ENCODE assay signal across 18 cellular contexts in the genomic region with DNA sequence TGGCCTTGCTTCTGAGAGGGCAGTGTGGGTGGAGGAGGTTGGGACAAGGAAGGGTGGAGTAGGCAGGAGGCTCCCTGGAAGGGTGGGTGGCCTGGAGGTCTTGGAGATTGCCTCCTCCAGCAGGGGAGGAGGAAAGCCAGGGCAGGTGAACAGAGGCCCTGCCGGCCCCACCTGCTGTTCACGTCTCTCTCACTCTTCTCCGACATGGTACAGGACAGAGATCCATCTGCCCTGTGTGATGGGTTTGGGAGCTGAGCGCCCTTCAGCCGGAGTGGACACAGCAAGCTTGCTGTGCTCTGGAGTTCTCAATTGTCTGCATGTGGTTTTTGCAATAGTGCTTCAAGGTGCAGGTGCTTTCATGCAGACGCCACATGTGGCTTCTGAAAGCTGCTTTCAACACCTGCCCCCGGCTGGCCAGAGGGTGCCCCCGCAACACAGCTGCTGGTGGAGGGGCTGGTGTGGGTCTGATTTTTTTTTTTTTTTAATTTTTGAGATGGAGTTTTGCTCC.
DNase-seq lines count a peak whose midpoint lies in the region; ATAC-seq and TF ChIP-seq lines count a peak whose summit lies in the region.
"Had no signal": no experiment of that assay in that cellular context is flagged by ENCODE, and none has a peak within 500 bp of the region (broad histone marks: within the 10 kb centered on the region; RNA-seq: fewer than 3 reads in every experiment).

No MANE protein-coding gene starts in this region.

- H3K9me3 ChIP-seq in OCI-LY7 (ENCODE audit: low read length): no peaks in the 10 kb centered on the region
- H3K9me3 ChIP-seq in left lung: no peaks in the 10 kb centered on the region
- H3K9me3 ChIP-seq: ascending aorta, pancreas, thoracic aorta had no signal

- no peaks in the 10 kb centered on the region for H3K9me2 ChIP-seq in OCI-LY7 (ENCODE audit: insufficient read depth, low read length)

- TF ChIP-seq CTCF in natural killer cell (IDR thresholded peaks at IDR 0.05) (no peak), OCI-LY7 (conservative IDR thresholded peaks at IDR 0.05; ENCODE audit: low read length) (no peak), left lung (IDR thresholded peaks at IDR 0.05) (no peak), GM10266 (IDR thresholded peaks at IDR 0.05; ENCODE audit: control insufficient read depth, insufficient read depth, low read depth, missing control alignments) (no peak)

- POLR2A ChIA-PET in OCI-LY7 (lab: Charles Lee): interaction anchor here (0.6 to 0.8 kb wide), 2 partner anchors 75 to 224 kb away, joined by 3 to 5 read pairs; no protein-coding TSS in a partner anchor

- intact Hi-C loops in natural killer cell (cut with micrococcal nuclease): no loop called here
- intact Hi-C loops in OCI-LY7 (cut with micrococcal nuclease; ENCODE audit: unreplicated experiment): loop anchor here (1.0 kb wide), 1 partner anchor 33 kb away; no protein-coding TSS in a partner anchor
- intact Hi-C loops in left lung (cut with DNase I): no loop called here

- no peak for ATAC-seq in natural killer cell
- ATAC-seq in natural killer cell treated with Interleukin-12 subunit alpha and Interleukin-12 subunit beta and Interleukin-15 and Interleukin-18, amount 100 ng/mL, for 72 hours: no peak
- no peak for ATAC-seq in left lung
- ATAC-seq in HG02852 (IDR thresholded peaks at IDR 0.05; ENCODE audit: unreplicated experiment): no peak

- no peaks in the 10 kb centered on the region for H3K79me2 ChIP-seq in OCI-LY7 (ENCODE audit: insufficient read depth, low read depth, low read length)

- CTCF ChIA-PET in OCI-LY7 (lab: Charles Lee; ENCODE audit: unreplicated experiment): no interaction called here

- H3K4me1 Mint-ChIP-seq in natural killer cell: peaks cover 0 to 5% of the 10 kb centered on the region in 2 donors
- peaks cover 0 to 9% of the 10 kb centered on the region in 2 donors for H3K4me1 Mint-ChIP-seq in natural killer cell treated with Interleukin-12 subunit alpha and Interleukin-12 subunit beta and Interleukin-15 and Interleukin-18, amount 100 ng/mL, for 72 hours (ENCODE audit: low read depth in 2 of 2)

- H2AFZ ChIP-seq in OCI-LY7 (ENCODE audit: low read length): no peak overlapping the region
- H2AFZ ChIP-seq: GM23248 had no signal

- H3K27ac Mint-ChIP-seq in natural killer cell: peak overlapping the region; percentile 17 to 63
- H3K27ac Mint-ChIP-seq in natural killer cell treated with Interleukin-12 subunit alpha and Interleukin-12 subunit beta and Interleukin-15 and Interleukin-18, amount 100 ng/mL, for 72 hours: no peak overlapping the region

- no peaks in the 10 kb centered on the region for H3K36me3 Mint-ChIP-seq in natural killer cell
- no peaks in the 10 kb centered on the region for H3K36me3 Mint-ChIP-seq in natural killer cell treated with Interleukin-12 subunit alpha and Interleukin-12 subunit beta and Interleukin-15 and Interleukin-18, amount 100 ng/mL, for 72 hours

- DNase-seq in natural killer cell (no peak), OCI-LY7 (ENCODE audit: low spot score) (peak; percentile 54), left lung (peak; percentile 4 to 36), GM10266 (ENCODE audit: extremely low spot score) (no peak)
- no peak for DNase-seq in natural killer cell treated with Interleukin-12 subunit alpha and Interleukin-12 subunit beta and Interleukin-15 and Interleukin-18, amount 100 ng/mL, for 72 hours (ENCODE audit: low spot score)
- DNase-seq in activated CD8-positive, alpha-beta memory T cell treated with anti-CD3 and anti-CD28 coated beads, Interleukin-2, amount 50 U/mL, for 4 hours: no peak
- DNase-seq: activated gamma-delta T cell treated with Interleukin-2 at 50 U/mL for 16 hours; AML-193; GM23248; KG1; NCI-H1092 treated with DMSO at 0.1 percent for 48 hours; stimulated activated CD4-positive, alpha-beta T cell treated with anti-CD3 and anti-CD28 coated beads, Interleukin-4, amount 100 ng/mL, for 24 hours had no signal

- no TSS peak for BruUV-seq in OCI-LY7 (replicated peaks; lab: Mats Ljungman, UMichigan)

- H3K36me3 ChIP-seq in OCI-LY7 (ENCODE audit: insufficient read depth, low read length): peaks cover 19% of the 10 kb centered on the region
- H3K36me3 ChIP-seq in left lung: no peaks in the 10 kb centered on the region
- H3K36me3 ChIP-seq: ascending aorta, pancreas, thoracic aorta had no signal

- peaks cover 0 to 39% of the 10 kb centered on the region in 2 donors for H3K27me3 ChIP-seq in left lung
- H3K27me3 ChIP-seq: pancreas had no signal

- H3K27me3 Mint-ChIP-seq in natural killer cell (ENCODE audit: low read depth in 2 of 2): no peaks in the 10 kb centered on the region
- H3K27me3 Mint-ChIP-seq in natural killer cell treated with Interleukin-12 subunit alpha and Interleukin-12 subunit beta and Interleukin-15 and Interleukin-18, amount 100 ng/mL, for 72 hours: no peaks in the 10 kb centered on the region

- H3K9me3 Mint-ChIP-seq in natural killer cell: no peaks in the 10 kb centered on the region
- no peaks in the 10 kb centered on the region for H3K9me3 Mint-ChIP-seq in natural killer cell treated with Interleukin-12 subunit alpha and Interleukin-12 subunit beta and Interleukin-15 and Interleukin-18, amount 100 ng/mL, for 72 hours

- H4K20me1 ChIP-seq in OCI-LY7 (ENCODE audit: insufficient read depth, low read length): no peaks in the 10 kb centered on the region

- H3K4me2 ChIP-seq in OCI-LY7 (ENCODE audit: low read length): no peak overlapping the region

- H3K4me3 ChIP-seq in OCI-LY7 (ENCODE audit: low read depth, low read length, poor library complexity, severe bottlenecking) (no peak overlapping the region), left lung (no peak overlapping the region)
- H3K4me3 ChIP-seq: ascending aorta, GM23248, pancreas, skin epidermis, thoracic aorta had no signal

- H3K27ac ChIP-seq in OCI-LY7 (ENCODE audit: low read depth, low read length, poor library complexity, severe bottlenecking): no peak overlapping the region
- H3K27ac ChIP-seq in left lung: no peak overlapping the region
- H3K27ac ChIP-seq: ascending aorta, GM23248, HL-60, pancreas, skin epidermis, thoracic aorta had no signal

- H3K4me3 Mint-ChIP-seq in natural killer cell: no peak overlapping the region
- no peak overlapping the region for H3K4me3 Mint-ChIP-seq in natural killer cell treated with Interleukin-12 subunit alpha and Interleukin-12 subunit beta and Interleukin-15 and Interleukin-18, amount 100 ng/mL, for 72 hours

- H3K4me1 ChIP-seq in OCI-LY7 (ENCODE audit: insufficient read depth, low read length, poor library complexity, severe bottlenecking) (no peaks in the 10 kb centered on the region), left lung (no peaks in the 10 kb centered on the region)
- H3K4me1 ChIP-seq: ascending aorta, pancreas had no signal

Comparison
In these comparisons a context has a peak if more than half of its experiments do, and no peak if none do; other contexts are left out.
1. H3K27ac Mint-ChIP-seq: peak in natural killer cell (2 of 2); none in natural killer cell treated with Interleukin-12 subunit alpha and Interleukin-12 subunit beta and Interleukin-15 and Interleukin-18, amount 100 ng/mL, for 72 hours (0 of 2).
2. DNase-seq: peak in OCI-LY7 (single experiment) and left lung (2 of 2); none in natural killer cell (single experiment), natural killer cell treated with Interleukin-12 subunit alpha and Interleukin-12 subunit beta and Interleukin-15 and Interleukin-18, amount 100 ng/mL, for 72 hours (single experiment), activated CD8-positive, alpha-beta memory T cell treated with anti-CD3 and anti-CD28 coated beads, Interleukin-2, amount 50 U/mL, for 4 hours (single experiment) and GM10266 (single experiment).